18 cellular contexts compared by ENCODE assay signal in genomic region chr13:99197257-99197651, GRCh38. TPM values are rescaled to one million over a fixed set of nuclear protein-coding genes. Genes with fewer than 3 reads are reported as not detected.
DNase-seq lines count a peak whose midpoint lies in the region; ATAC-seq and TF ChIP-seq lines count a peak whose summit lies in the region.
"Had no signal": no experiment of that assay in that cellular context is flagged by ENCODE, and none has a peak within 500 bp of the region (broad histone marks: within the 10 kb centered on the region; RNA-seq: fewer than 3 reads in every experiment).

No MANE protein-coding gene starts in this region.

- no peak for ATAC-seq in GM18861 (IDR thresholded peaks at IDR 0.05; ENCODE audit: unreplicated experiment)
- no peak for ATAC-seq in activated CD4-positive, alpha-beta T cell treated with anti-CD3 and anti-CD28 coated beads for 36 hours
- ATAC-seq: A549 had no signal

- peaks cover 3% of the 10 kb centered on the region for H3F3A ChIP-seq in smooth muscle cell (ENCODE audit: low read depth)

- H2AFZ ChIP-seq in smooth muscle cell (ENCODE audit: low read depth) = no peak overlapping the region

- H3K27ac Mint-ChIP-seq in activated CD4-positive, alpha-beta T cell treated with anti-CD3 and anti-CD28 coated beads for 36 hours = no peak overlapping the region

- H3K27me3 ChIP-seq in smooth muscle cell (ENCODE audit: low read depth) = no peaks in the 10 kb centered on the region
- H3K27me3 ChIP-seq: MG63, sigmoid colon, SJSA1, upper lobe of left lung had no signal

- H3K4me2 ChIP-seq in smooth muscle cell = no peak overlapping the region
- H3K4me2 ChIP-seq: A549 had no signal

- peaks cover 8% of the 10 kb centered on the region for H3K4me1 ChIP-seq in smooth muscle cell (ENCODE audit: low read depth)

- H3K4me3 Mint-ChIP-seq in activated CD4-positive, alpha-beta T cell treated with anti-CD3 and anti-CD28 coated beads for 36 hours = no peak overlapping the region

- peak; percentile 53 for DNase-seq in activated CD8-positive, alpha-beta memory T cell treated with anti-CD3 and anti-CD28 coated beads for 24 hours
- DNase-seq in activated CD8-positive, alpha-beta memory T cell treated with anti-CD3 and anti-CD28 coated beads, Interleukin-2, amount 50 U/mL, for 48 hours = no peak
- DNase-seq in NCI-H2171 treated with DMSO at 0.1 percent for 48 hours (lab: John Stamatoyannopoulos, UW) = peak; percentile 79
- DNase-seq in epithelial cell of esophagus (ENCODE audit: low read depth) = no peak
- DNase-seq in smooth muscle cell (lab: John Stamatoyannopoulos, UW; ENCODE audit: unreplicated experiment) = no peak
- no peak for DNase-seq in stimulated activated CD4-positive, alpha-beta T cell treated with anti-CD3 and anti-CD28 coated beads, Interleukin-4, amount 100 ng/mL, for 24 hours
- no peak for DNase-seq in activated CD4-positive, alpha-beta T cell treated with anti-CD3 and anti-CD28 coated beads for 36 hours
- DNase-seq: activated CD4-positive, alpha-beta T cell treated with anti-CD3 and anti-CD28 coated beads, Interleukin-2, amount 50 U/mL, for 1 hour; amygdala; cerebellar nuclear complex; foreskin melanocyte; MG63; sigmoid colon; stimulated activated CD4-positive, alpha-beta T cell treated with anti-CD3 and anti-CD28 coated beads, Interleukin-2, amount 100 ng/mL, for 48 hours; upper lobe of left lung had no signal

- no peaks in the 10 kb centered on the region for H3K9me3 ChIP-seq in smooth muscle cell (replicated peaks; ENCODE audit: low read depth)
- H3K9me3 ChIP-seq: A549, sigmoid colon, SJSA1, upper lobe of left lung had no signal

- peaks cover 31% of the 10 kb centered on the region for H3K4me1 Mint-ChIP-seq in activated CD4-positive, alpha-beta T cell treated with anti-CD3 and anti-CD28 coated beads for 36 hours

- H3K27me3 Mint-ChIP-seq in activated CD4-positive, alpha-beta T cell treated with anti-CD3 and anti-CD28 coated beads for 36 hours = no peaks in the 10 kb centered on the region

- POLR2A ChIA-PET in activated CD4-positive, alpha-beta T cell treated with anti-CD3 and anti-CD28 coated beads for 36 hours (lab: Charles Lee) = no interaction called here

- H3K4me3 ChIP-seq in epithelial cell of esophagus (ENCODE audit: low read length) (no peak overlapping the region), smooth muscle cell (no peak overlapping the region)
- H3K4me3 ChIP-seq: A549, MG63, sigmoid colon, SJSA1, upper lobe of left lung had no signal

- CTCF ChIA-PET in activated CD4-positive, alpha-beta T cell treated with anti-CD3 and anti-CD28 coated beads for 36 hours (lab: Charles Lee) = interaction anchor here (0.6 to 2.3 kb wide), 7 partner anchors 10 to 461 kb away, joined by 3 to 12 read pairs (median 6); no protein-coding TSS in a partner anchor

- peak overlapping the region; percentile 49 for H3K27ac ChIP-seq in smooth muscle cell (ENCODE audit: low read depth)
- H3K27ac ChIP-seq: A549, sigmoid colon, SJSA1, upper lobe of left lung had no signal

- intact Hi-C loops in activated CD4-positive, alpha-beta T cell treated with anti-CD3 and anti-CD28 coated beads for 36 hours (cut with DNase I, micrococcal nuclease) = no loop called here

- no peaks in the 10 kb centered on the region for H3K9me3 Mint-ChIP-seq in activated CD4-positive, alpha-beta T cell treated with anti-CD3 and anti-CD28 coated beads for 36 hours (ENCODE audit: low read depth)

- H3K79me2 ChIP-seq in smooth muscle cell (ENCODE audit: low read depth) = peaks cover 4% of the 10 kb centered on the region

- H4K20me1 ChIP-seq in smooth muscle cell (ENCODE audit: low read depth) = peaks cover 3% of the 10 kb centered on the region

- WGBS in smooth muscle cell (ENCODE audit: low lambda C conversion rate) = 72% methylated on average over 5 of the region's 5 CpGs

- H3K36me3 Mint-ChIP-seq in activated CD4-positive, alpha-beta T cell treated with anti-CD3 and anti-CD28 coated beads for 36 hours (ENCODE audit: low read depth) = peaks cover 12% of the 10 kb centered on the region

- TF ChIP-seq CTCF in epithelial cell of esophagus (IDR thresholded peaks at IDR 0.05; ENCODE audit: insufficient read depth, low read depth, low read length, missing control alignments) (peak; percentile 7), smooth muscle cell (IDR thresholded peaks at IDR 0.05; ENCODE audit: borderline replicate concordance, insufficient read depth, poor library complexity, severe bottlenecking) (no peak)

- no peak overlapping the region for H3K9ac ChIP-seq in smooth muscle cell (ENCODE audit: low read depth)

- H3K36me3 ChIP-seq in smooth muscle cell (ENCODE audit: low read depth) = no peaks in the 10 kb centered on the region
- H3K36me3 ChIP-seq: MG63, sigmoid colon, upper lobe of left lung had no signal

RNA-seq across cellular contexts. Expression of gene UBAC2, which starts 3.4 kb away (rescaled TPM):
- 58.4 and 69.9 TPM in 2 replicates for total RNA-seq in smooth muscle cell
- 74.0 and 85.3 TPM in 2 replicates for polyA plus RNA-seq in smooth muscle cell
- total RNA-seq in activated CD4-positive, alpha-beta T cell treated with anti-CD3 and anti-CD28 coated beads for 36 hours = 10 to 100 TPM; 48.4 to 56.3 TPM

Comparison
In these comparisons a context has a peak if more than half of its experiments do, and no peak if none do; other contexts are left out.
1. DNase-seq: peak in activated CD8-positive, alpha-beta memory T cell treated with anti-CD3 and anti-CD28 coated beads for 24 hours (single experiment) and NCI-H2171 treated with DMSO at 0.1 percent for 48 hours (single experiment); none in activated CD8-positive, alpha-beta memory T cell treated with anti-CD3 and anti-CD28 coated beads, Interleukin-2, amount 50 U/mL, for 48 hours (single experiment), epithelial cell of esophagus (single experiment), smooth muscle cell (single experiment), stimulated activated CD4-positive, alpha-beta T cell treated with anti-CD3 and anti-CD28 coated beads, Interleukin-4, amount 100 ng/mL, for 24 hours (single experiment) and activated CD4-positive, alpha-beta T cell treated with anti-CD3 and anti-CD28 coated beads for 36 hours (single experiment).